ENCODE assay signal across 22 cellular contexts in genomic region chr5:115396698-115397097, GRCh38.
DNase-seq lines count a peak whose midpoint lies in the region; ATAC-seq and TF ChIP-seq lines count a peak whose summit lies in the region.
"Had no signal": no experiment of that assay in that cellular context is flagged by ENCODE, and none has a peak within 500 bp of the region (broad histone marks: within the 10 kb centered on the region; RNA-seq: fewer than 3 reads in every experiment).

No MANE protein-coding gene starts in this region.

- TF ChIP-seq CTCF in astrocyte of the spinal cord (IDR thresholded peaks at IDR 0.05; ENCODE audit: low read depth, low read length) = no peak
- TF ChIP-seq CTCF in fibroblast of the aortic adventitia (IDR thresholded peaks at IDR 0.05; ENCODE audit: insufficient read depth, low read length) = no peak

- no peak for ATAC-seq in GM19035 (IDR thresholded peaks at IDR 0.05; ENCODE audit: unreplicated experiment)

- DNase-seq in EH (ENCODE audit: low read depth) (peak; percentile 75), NCI-H226 (peak; percentile 24), astrocyte of the spinal cord (ENCODE audit: low read depth, low spot score) (peak; percentile 56), fibroblast of the aortic adventitia (ENCODE audit: low read depth) (peak; percentile 82), middle frontal gyrus (ENCODE audit: extremely low spot score, low spot score) (no peak)
- no peak for DNase-seq in stimulated activated CD4-positive, alpha-beta T cell treated with anti-CD3 and anti-CD28 coated beads, Interleukin-15, amount 100 ng/mL, for 24 hours
- no peak for DNase-seq in stimulated activated CD8-positive, alpha-beta memory T cell treated with anti-CD3 and anti-CD28 coated beads, Interleukin-4, amount 100 ng/mL, for 48 hours
- DNase-seq: CD4-positive, alpha-beta memory T cell; COR-L47; DMS79; GM23248; H7; KBM-7; MG63; NCI-H2029; NCI-H526 treated with DMSO at 0.1 percent for 48 hours; PC-9; Right ventricle myocardium superior; RPMI8226 had no signal

- H3K4me3 ChIP-seq in astrocyte of the spinal cord (ENCODE audit: low read depth, low read length) = no peak overlapping the region
- H3K4me3 ChIP-seq in fibroblast of the aortic adventitia (ENCODE audit: low read depth, low read length) = no peak overlapping the region
- H3K4me3 ChIP-seq: BLaER1 treated with 17β-estradiol and CSF1 and Interleukin-3, amounts not matched to agents 10 nM and 100 nM; GM23248; MG63; PC-9; SJSA1 had no signal

- in situ Hi-C loops in astrocyte of the spinal cord (cut with HindIII; ENCODE audit: low sequenced_read_pairs) = no loop called here

Comparison
In these comparisons a context has a peak if more than half of its experiments do, and no peak if none do; other contexts are left out.
1. DNase-seq: peak in EH (single experiment), NCI-H226 (single experiment), astrocyte of the spinal cord (single experiment) and fibroblast of the aortic adventitia (single experiment); none in middle frontal gyrus (single experiment), stimulated activated CD4-positive, alpha-beta T cell treated with anti-CD3 and anti-CD28 coated beads, Interleukin-15, amount 100 ng/mL, for 24 hours (single experiment) and stimulated activated CD8-positive, alpha-beta memory T cell treated with anti-CD3 and anti-CD28 coated beads, Interleukin-4, amount 100 ng/mL, for 48 hours (single experiment).